19 cellular contexts compared by ENCODE assay signal in the genomic region with DNA sequence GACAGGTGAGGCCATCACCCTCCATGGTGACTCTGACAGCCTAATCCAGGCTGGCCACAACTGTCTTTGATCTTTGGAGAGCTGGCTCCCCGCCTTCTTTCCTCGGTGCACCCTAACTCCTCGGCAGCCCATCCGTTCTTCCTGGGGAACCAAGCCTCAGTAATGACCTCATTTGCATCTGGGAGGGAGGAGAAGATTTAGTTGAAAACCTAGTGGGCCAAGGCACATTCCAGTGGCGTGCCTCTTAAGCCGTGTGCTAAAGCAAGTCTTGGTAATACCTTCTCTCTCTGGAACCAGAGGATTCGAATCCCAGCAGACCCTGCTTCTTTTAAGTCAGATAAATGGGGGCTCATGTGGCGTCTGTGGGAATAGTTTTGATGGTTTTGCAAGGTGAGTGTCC.
DNase-seq lines count a peak whose midpoint lies in the region; ATAC-seq, FAIRE-seq and TF ChIP-seq lines count a peak whose summit lies in the region.
"Had no signal": no experiment of that assay in that cellular context is flagged by ENCODE, and none has a peak within 500 bp of the region (broad histone marks: within the 10 kb centered on the region; RNA-seq: fewer than 3 reads in every experiment).

No MANE protein-coding gene starts in this region.

- H3K9me3 ChIP-seq in NT2/D1 (ENCODE audit: insufficient read depth, low read length) = no peaks in the 10 kb centered on the region
- no peaks in the 10 kb centered on the region for H3K9me3 ChIP-seq in H1 (ENCODE audit: insufficient read depth in 2 of 2, low read depth in 1 of 2, low read length in 1 of 2)
- H3K9me3 ChIP-seq: A549, BE2C had no signal

- no peak for FAIRE-seq in H1 (lab: Jason Lieb, UNC)
- FAIRE-seq: A549, D721Med, K562 had no signal

- DNase-seq in NT2/D1 (ENCODE audit: low read depth, low spot score) = peak; percentile 57
- no peak for DNase-seq in H1 (ENCODE audit: low read depth in 1 of 2, low spot score in 2 of 2)
- peak; percentile 22 for DNase-seq in left kidney (ENCODE audit: low read depth, low spot score)
- no peak for DNase-seq in NAMALWA (ENCODE audit: low spot score)
- DNase-seq in CD14-positive monocyte (ENCODE audit: low spot score) = no peak
- DNase-seq in stimulated activated CD4-positive, alpha-beta T cell treated with anti-CD3 and anti-CD28 coated beads, Interleukin-15, amount 100 ng/mL, for 24 hours = no peak
- DNase-seq: BE2C; CD8-positive, alpha-beta T cell; COR-L47; DND-41; GF-D8; GM23248; HCEC 1CT; HFFc6 had no signal

- H3K27ac Mint-ChIP-seq in CD14-positive monocyte = no peak overlapping the region
- H3K27ac Mint-ChIP-seq: CD8-positive, alpha-beta T cell; HFFc6 had no signal

- H2BK120ac ChIP-seq in H1 (replicated peaks; ENCODE audit: low read depth, low read length) = no peak overlapping the region

- TF ChIP-seq POLR2A in H1 (IDR thresholded peaks at IDR 0.05; ENCODE audit: control extremely low read depth in 1 of 2, low read depth in 2 of 2, low read length in 2 of 2) = no peak

- no peak overlapping the region for H2AK5ac ChIP-seq in H1 (ENCODE audit: low read depth, low read length)

- no peak overlapping the region for H3K18ac ChIP-seq in H1 (ENCODE audit: extremely low read depth, low read length)

- ATAC-seq in HG03469 (IDR thresholded peaks at IDR 0.05; ENCODE audit: unreplicated experiment) = no peak
- ATAC-seq: A549; CD8-positive, alpha-beta T cell; K562 had no signal

- H3K56ac ChIP-seq in H1 (replicated peaks; ENCODE audit: insufficient read length, low read depth, low read length) = no peak overlapping the region

- 75% methylated on average over 8 of the region's 8 CpGs; no CpG with 5 or more reads in 1 of the 2 experiments for WGBS in H1 (ENCODE audit: extremely low coverage in 1 of 2, insufficient coverage in 1 of 2, insufficient read length in 1 of 2, insufficient replicate concordance in 2 of 2, low coverage in 1 of 2, low lambda C conversion rate in 2 of 2, missing lambda C conversion rate in 1 of 2), 2 experiments

- H4K8ac ChIP-seq in H1 (ENCODE audit: extremely low read depth, insufficient read depth, low read length) = no peak overlapping the region

- no peaks in the 10 kb centered on the region for H3K23me2 ChIP-seq in H1 (ENCODE audit: low read depth, low read length)

- intact Hi-C loops in CD14-positive monocyte (cut with micrococcal nuclease) = no loop called here

- H3K9ac ChIP-seq in NT2/D1 (ENCODE audit: insufficient read length, low read depth) (no peak overlapping the region), H1 (replicated peaks in 1 of 4; ENCODE audit: extremely low read depth in 1 of 4, low read depth in 3 of 4, low read length in 3 of 4) (no peak overlapping the region)
- H3K9ac ChIP-seq: GM23248 had no signal

- H3K27me3 ChIP-seq in NT2/D1 (ENCODE audit: insufficient read depth, insufficient read length) = no peaks in the 10 kb centered on the region
- H3K27me3 ChIP-seq in H1 (replicated peaks in 1 of 4; ENCODE audit: control insufficient read depth in 3 of 4, extremely low read depth in 1 of 4, insufficient read depth in 3 of 4, low read length in 3 of 4) = no peaks in the 10 kb centered on the region

- H3K79me2 ChIP-seq in H1 (ENCODE audit: control insufficient read depth in 1 of 2, insufficient read depth in 2 of 2, low read length in 2 of 2) = no peaks in the 10 kb centered on the region

- TF ChIP-seq CTCF in H1 (IDR thresholded peaks at IDR 0.05; ENCODE audit: control extremely low read depth in 1 of 3, insufficient read depth in 1 of 3, low read depth in 1 of 3, low read length in 3 of 3) (no peak), CD14-positive monocyte (IDR thresholded peaks at IDR 0.05) (no peak)

- TF ChIP-seq EP300 in H1 (IDR thresholded peaks at IDR 0.05; ENCODE audit: borderline replicate concordance in 1 of 2, low read depth in 2 of 2, low read length in 2 of 2) = no peak

- no peak overlapping the region for H2BK20ac ChIP-seq in H1 (ENCODE audit: low read length)

- no peak overlapping the region; the same call in 1 of the 2 replicates for H2BK15ac ChIP-seq in H1 (ENCODE audit: low read length)

- TF ChIP-seq RAD21 in H1 (IDR thresholded peaks at IDR 0.05 in 1 of 2, conservative IDR thresholded peaks at IDR 0.05 in 1 of 2; ENCODE audit: low read depth in 2 of 2, low read length in 2 of 2) = no peak

- H3K79me1 ChIP-seq in H1 (ENCODE audit: low read depth, low read length) = no peaks in the 10 kb centered on the region

- POLR2A ChIA-PET in H1 (lab: Charles Lee; ENCODE audit: partially characterized antibody) = no interaction called here

- no peak overlapping the region for H4K91ac ChIP-seq in H1 (replicated peaks; ENCODE audit: insufficient read length, low read length)

- no peak overlapping the region for H3K4me3 Mint-ChIP-seq in CD14-positive monocyte
- H3K4me3 Mint-ChIP-seq: CD8-positive, alpha-beta T cell; HFFc6 had no signal

- H3K9me3 Mint-ChIP-seq in CD14-positive monocyte = peaks cover 0 to 3% (median 0%) of the 10 kb centered on the region in 7 donors
- H3K9me3 Mint-ChIP-seq: CD8-positive, alpha-beta T cell; HFFc6 had no signal

- H3K27me3 Mint-ChIP-seq in CD14-positive monocyte (ENCODE audit: low read depth in 3 of 3) = peaks cover 0 to 15% (median 4%) of the 10 kb centered on the region in 3 donors

- no peaks in the 10 kb centered on the region for H3K36me3 Mint-ChIP-seq in CD14-positive monocyte
- H3K36me3 Mint-ChIP-seq: CD8-positive, alpha-beta T cell had no signal

- H3K4me2 ChIP-seq in H1 (ENCODE audit: insufficient read depth in 1 of 2, low read depth in 2 of 2, low read length in 2 of 2) = no peak overlapping the region
- H3K4me2 ChIP-seq: A549 had no signal

- no peak overlapping the region for H3K4me3 ChIP-seq in NT2/D1 (ENCODE audit: insufficient read length, low read depth)
- H3K4me3 ChIP-seq in H1 (ENCODE audit: extremely low read depth in 1 of 4, insufficient read depth in 2 of 4, low read depth in 3 of 4, low read length in 4 of 4) = no peak overlapping the region
- H3K4me3 ChIP-seq: A549, GM23248, K562 had no signal

- no peak overlapping the region for H2BK5ac ChIP-seq in H1 (ENCODE audit: low read depth, low read length)

- H3K14ac ChIP-seq in H1 (ENCODE audit: insufficient read length) = no peak overlapping the region

- H2BK12ac ChIP-seq in H1 (ENCODE audit: low read depth, low read length) = no peak overlapping the region

- H3K4me1 Mint-ChIP-seq in CD14-positive monocyte = no peaks in the 10 kb centered on the region

- no peaks in the 10 kb centered on the region for H4K20me1 ChIP-seq in H1 (replicated peaks in 1 of 2; ENCODE audit: control insufficient read depth in 1 of 2, insufficient read depth in 2 of 2, low read length in 2 of 2)

- H3K4ac ChIP-seq in H1 (replicated peaks; ENCODE audit: insufficient read length, low read depth, low read length) = no peak overlapping the region

- no peak overlapping the region for H3K27ac ChIP-seq in H1 (ENCODE audit: low read depth, low read length)
- H3K27ac ChIP-seq: A549, C4-2B, GM23248 had no signal

- no peak overlapping the region for H3K23ac ChIP-seq in H1 (ENCODE audit: insufficient read length)

- H3K36me3 ChIP-seq in NT2/D1 (ENCODE audit: insufficient read depth, insufficient read length, low read length) (no peaks in the 10 kb centered on the region), H1 (ENCODE audit: control insufficient read depth in 2 of 4, insufficient read depth in 4 of 4, low read length in 3 of 4) (no peaks in the 10 kb centered on the region)
- H3K36me3 ChIP-seq: BE2C had no signal

- 0 out of 2 replicates have a peak overlapping the region, but pooled peaks have one; percentile 20 for H2AFZ ChIP-seq in H1 (ENCODE audit: low read length)
- H2AFZ ChIP-seq: GM23248 had no signal

- no peak overlapping the region for H4K5ac ChIP-seq in H1 (ENCODE audit: insufficient read length, low read depth, low read length)

- H3K4me1 ChIP-seq in NT2/D1 (ENCODE audit: insufficient read depth, insufficient read length) (no peaks in the 10 kb centered on the region), H1 (replicated peaks in 1 of 4; ENCODE audit: control insufficient read depth in 3 of 4, insufficient read depth in 4 of 4, low read length in 3 of 4) (no peaks in the 10 kb centered on the region; a peak in 2 of 7 replicates)
- H3K4me1 ChIP-seq: A549, BE2C had no signal

- CTCF ChIA-PET in H1 (lab: Charles Lee; ENCODE audit: partially characterized antibody) = no interaction called here

TF ChIP-seq in H1, 55 proteins besides CTCF, POLR2A, EP300 and RAD21:
- TF ChIP-seq TEAD4 (IDR thresholded peaks at IDR 0.05; ENCODE audit: low read depth, low read length) (peak; percentile 31; the same call in 1 of the 2 replicates), NANOG (IDR thresholded peaks at IDR 0.05; ENCODE audit: insufficient read depth, low read depth, low read length, poor library complexity, severe bottlenecking) (no peak)
- TF ChIP-seq, protein P1, sequence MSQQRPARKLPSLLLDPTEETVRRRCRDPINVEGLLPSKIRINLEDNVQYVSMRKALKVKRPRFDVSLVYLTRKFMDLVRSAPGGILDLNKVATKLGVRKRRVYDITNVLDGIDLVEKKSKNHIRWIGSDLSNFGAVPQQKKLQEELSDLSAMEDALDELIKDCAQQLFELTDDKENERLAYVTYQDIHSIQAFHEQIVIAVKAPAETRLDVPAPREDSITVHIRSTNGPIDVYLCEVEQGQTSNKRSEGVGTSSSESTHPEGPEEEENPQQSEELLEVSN (IDR thresholded peaks at IDR 0.05) = peak; percentile 16; the same call in 1 of the 2 replicates

Comparison
In these comparisons a context has a peak if more than half of its experiments do, and no peak if none do; other contexts are left out.
1. DNase-seq: peak in NT2/D1 (single experiment) and left kidney (single experiment); none in H1 (0 of 2), NAMALWA (single experiment), CD14-positive monocyte (single experiment) and stimulated activated CD4-positive, alpha-beta T cell treated with anti-CD3 and anti-CD28 coated beads, Interleukin-15, amount 100 ng/mL, for 24 hours (single experiment).